In the genomic region with DNA sequence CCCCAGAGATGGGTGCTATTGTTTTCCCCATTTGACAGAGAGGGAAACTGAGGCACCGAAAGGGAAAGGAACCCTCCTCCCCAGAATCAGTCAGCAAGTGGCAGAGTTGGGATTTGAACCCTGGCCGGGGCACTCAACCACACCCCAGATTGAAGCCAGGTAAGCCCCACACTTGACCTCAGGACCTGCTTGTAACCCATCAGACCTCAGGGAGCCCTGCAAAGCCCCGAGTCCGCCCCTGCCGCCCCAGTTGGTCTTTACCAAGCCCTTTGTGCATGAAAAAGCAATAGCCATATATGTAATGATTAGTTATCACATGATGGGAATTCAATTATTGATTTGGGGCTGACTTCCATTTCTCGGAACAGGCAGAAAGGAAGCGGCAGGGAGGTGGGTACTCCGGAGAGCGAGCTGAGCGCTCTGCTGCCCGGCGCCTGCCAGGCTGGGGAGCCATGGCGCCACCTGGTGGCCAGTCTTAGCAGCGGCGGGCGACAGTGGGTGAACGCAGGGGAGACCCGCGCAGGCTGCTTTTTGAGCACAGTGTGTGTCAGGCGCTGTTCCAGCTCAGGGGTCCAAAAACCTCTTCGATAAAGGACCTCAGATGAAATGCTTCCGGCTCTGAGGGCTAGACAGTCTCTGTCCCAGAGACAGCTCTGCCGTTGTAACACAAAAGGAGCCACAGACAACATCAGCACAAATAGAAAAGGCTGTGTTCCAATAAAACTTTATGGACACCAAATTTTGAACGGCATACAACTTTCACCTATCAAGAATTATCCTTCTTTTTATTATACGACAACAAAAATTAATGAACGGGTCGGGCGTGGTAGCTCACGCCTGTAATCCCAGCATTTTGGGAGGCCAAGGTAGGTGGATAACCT, we compare ENCODE assay signal across 1 cellular context.
TF ChIP-seq lines count a peak whose summit lies in the region.

No MANE protein-coding gene starts in this region.

TF ChIP-seq in K562, 482 proteins besides CTCF, POLR2A, EP300 and RAD21 (continued from another document):
- TF ChIP-seq, protein P1, sequence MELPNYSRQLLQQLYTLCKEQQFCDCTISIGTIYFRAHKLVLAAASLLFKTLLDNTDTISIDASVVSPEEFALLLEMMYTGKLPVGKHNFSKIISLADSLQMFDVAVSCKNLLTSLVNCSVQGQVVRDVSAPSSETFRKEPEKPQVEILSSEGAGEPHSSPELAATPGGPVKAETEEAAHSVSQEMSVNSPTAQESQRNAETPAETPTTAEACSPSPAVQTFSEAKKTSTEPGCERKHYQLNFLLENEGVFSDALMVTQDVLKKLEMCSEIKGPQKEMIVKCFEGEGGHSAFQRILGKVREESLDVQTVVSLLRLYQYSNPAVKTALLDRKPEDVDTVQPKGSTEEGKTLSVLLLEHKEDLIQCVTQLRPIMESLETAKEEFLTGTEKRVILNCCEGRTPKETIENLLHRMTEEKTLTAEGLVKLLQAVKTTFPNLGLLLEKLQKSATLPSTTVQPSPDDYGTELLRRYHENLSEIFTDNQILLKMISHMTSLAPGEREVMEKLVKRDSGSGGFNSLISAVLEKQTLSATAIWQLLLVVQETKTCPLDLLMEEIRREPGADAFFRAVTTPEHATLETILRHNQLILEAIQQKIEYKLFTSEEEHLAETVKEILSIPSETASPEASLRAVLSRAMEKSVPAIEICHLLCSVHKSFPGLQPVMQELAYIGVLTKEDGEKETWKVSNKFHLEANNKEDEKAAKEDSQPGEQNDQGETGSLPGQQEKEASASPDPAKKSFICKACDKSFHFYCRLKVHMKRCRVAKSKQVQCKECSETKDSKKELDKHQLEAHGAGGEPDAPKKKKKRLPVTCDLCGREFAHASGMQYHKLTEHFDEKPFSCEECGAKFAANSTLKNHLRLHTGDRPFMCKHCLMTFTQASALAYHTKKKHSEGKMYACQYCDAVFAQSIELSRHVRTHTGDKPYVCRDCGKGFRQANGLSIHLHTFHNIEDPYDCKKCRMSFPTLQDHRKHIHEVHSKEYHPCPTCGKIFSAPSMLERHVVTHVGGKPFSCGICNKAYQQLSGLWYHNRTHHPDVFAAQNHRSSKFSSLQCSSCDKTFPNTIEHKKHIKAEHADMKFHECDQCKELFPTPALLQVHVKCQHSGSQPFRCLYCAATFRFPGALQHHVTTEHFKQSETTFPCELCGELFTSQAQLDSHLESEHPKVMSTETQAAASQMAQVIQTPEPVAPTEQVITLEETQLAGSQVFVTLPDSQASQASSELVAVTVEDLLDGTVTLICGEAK (IDR thresholded peaks at IDR 0.05), result peak; percentile 99
- TF ChIP-seq, protein P1 (CRISPR knock-in tag; IDR thresholded peaks at IDR 0.05), result peak; percentile 97
- no peak for TF ChIP-seq SAP30 (IDR thresholded peaks at IDR 0.05; ENCODE audit: borderline replicate concordance, insufficient read depth, low read depth, low read length, poor library complexity, severe bottlenecking)
- TF ChIP-seq ZNF77 (CRISPR knock-in tag; IDR thresholded peaks at IDR 0.05), result no peak
- no peak for TF ChIP-seq RBM25 (IDR thresholded peaks at IDR 0.05; ENCODE audit: low read depth, low read length, severe bottlenecking)
- TF ChIP-seq, protein P2, sequence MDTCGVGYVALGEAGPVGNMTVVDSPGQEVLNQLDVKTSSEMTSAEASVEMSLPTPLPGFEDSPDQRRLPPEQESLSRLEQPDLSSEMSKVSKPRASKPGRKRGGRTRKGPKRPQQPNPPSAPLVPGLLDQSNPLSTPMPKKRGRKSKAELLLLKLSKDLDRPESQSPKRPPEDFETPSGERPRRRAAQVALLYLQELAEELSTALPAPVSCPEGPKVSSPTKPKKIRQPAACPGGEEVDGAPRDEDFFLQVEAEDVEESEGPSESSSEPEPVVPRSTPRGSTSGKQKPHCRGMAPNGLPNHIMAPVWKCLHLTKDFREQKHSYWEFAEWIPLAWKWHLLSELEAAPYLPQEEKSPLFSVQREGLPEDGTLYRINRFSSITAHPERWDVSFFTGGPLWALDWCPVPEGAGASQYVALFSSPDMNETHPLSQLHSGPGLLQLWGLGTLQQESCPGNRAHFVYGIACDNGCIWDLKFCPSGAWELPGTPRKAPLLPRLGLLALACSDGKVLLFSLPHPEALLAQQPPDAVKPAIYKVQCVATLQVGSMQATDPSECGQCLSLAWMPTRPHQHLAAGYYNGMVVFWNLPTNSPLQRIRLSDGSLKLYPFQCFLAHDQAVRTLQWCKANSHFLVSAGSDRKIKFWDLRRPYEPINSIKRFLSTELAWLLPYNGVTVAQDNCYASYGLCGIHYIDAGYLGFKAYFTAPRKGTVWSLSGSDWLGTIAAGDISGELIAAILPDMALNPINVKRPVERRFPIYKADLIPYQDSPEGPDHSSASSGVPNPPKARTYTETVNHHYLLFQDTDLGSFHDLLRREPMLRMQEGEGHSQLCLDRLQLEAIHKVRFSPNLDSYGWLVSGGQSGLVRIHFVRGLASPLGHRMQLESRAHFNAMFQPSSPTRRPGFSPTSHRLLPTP (IDR thresholded peaks at IDR 0.05; ENCODE audit: borderline replicate concordance, extremely low read depth, insufficient read length), result no peak
- TF ChIP-seq FOXP4 (CRISPR knock-in tag; IDR thresholded peaks at IDR 0.05; ENCODE audit: borderline replicate concordance), result no peak
- TF ChIP-seq TFAM (CRISPR knock-in tag; conservative IDR thresholded peaks at IDR 0.05), result no peak
- no peak for TF ChIP-seq KAT7 (CRISPR knock-in tag; IDR thresholded peaks at IDR 0.05; ENCODE audit: borderline replicate concordance)
- no peak for TF ChIP-seq NR0B1 (IDR thresholded peaks at IDR 0.05; ENCODE audit: partially characterized antibody)
- TF ChIP-seq, protein P3, sequence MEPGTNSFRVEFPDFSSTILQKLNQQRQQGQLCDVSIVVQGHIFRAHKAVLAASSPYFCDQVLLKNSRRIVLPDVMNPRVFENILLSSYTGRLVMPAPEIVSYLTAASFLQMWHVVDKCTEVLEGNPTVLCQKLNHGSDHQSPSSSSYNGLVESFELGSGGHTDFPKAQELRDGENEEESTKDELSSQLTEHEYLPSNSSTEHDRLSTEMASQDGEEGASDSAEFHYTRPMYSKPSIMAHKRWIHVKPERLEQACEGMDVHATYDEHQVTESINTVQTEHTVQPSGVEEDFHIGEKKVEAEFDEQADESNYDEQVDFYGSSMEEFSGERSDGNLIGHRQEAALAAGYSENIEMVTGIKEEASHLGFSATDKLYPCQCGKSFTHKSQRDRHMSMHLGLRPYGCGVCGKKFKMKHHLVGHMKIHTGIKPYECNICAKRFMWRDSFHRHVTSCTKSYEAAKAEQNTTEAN (CRISPR knock-in tag; IDR thresholded peaks at IDR 0.05), result no peak
- peak; percentile 68 to 75 for TF ChIP-seq NRF1 (conservative IDR thresholded peaks at IDR 0.05 in 1 of 2, IDR thresholded peaks at IDR 0.05 in 1 of 2)
- TF ChIP-seq, protein P4, sequence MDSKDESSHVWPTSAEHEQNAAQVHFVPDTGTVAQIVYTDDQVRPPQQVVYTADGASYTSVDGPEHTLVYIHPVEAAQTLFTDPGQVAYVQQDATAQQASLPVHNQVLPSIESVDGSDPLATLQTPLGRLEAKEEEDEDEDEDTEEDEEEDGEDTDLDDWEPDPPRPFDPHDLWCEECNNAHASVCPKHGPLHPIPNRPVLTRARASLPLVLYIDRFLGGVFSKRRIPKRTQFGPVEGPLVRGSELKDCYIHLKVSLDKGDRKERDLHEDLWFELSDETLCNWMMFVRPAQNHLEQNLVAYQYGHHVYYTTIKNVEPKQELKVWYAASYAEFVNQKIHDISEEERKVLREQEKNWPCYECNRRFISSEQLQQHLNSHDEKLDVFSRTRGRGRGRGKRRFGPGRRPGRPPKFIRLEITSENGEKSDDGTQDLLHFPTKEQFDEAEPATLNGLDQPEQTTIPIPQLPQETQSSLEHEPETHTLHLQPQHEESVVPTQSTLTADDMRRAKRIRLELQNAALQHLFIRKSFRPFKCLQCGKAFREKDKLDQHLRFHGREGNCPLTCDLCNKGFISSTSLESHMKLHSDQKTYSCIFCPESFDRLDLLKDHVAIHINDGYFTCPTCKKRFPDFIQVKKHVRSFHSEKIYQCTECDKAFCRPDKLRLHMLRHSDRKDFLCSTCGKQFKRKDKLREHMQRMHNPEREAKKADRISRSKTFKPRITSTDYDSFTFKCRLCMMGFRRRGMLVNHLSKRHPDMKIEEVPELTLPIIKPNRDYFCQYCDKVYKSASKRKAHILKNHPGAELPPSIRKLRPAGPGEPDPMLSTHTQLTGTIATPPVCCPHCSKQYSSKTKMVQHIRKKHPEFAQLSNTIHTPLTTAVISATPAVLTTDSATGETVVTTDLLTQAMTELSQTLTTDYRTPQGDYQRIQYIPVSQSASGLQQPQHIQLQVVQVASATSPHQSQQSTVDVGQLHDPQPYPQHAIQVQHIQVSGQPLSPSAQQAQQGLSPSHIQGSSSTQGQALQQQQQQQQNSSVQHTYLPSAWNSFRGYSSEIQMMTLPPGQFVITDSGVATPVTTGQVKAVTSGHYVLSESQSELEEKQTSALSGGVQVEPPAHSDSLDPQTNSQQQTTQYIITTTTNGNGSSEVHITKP (IDR thresholded peaks at IDR 0.05; ENCODE audit: partially characterized antibody), result no peak
- TF ChIP-seq TCF15 (CRISPR knock-in tag; IDR thresholded peaks at IDR 0.05), result no peak
- no peak for TF ChIP-seq ATF3 (IDR thresholded peaks at IDR 0.05)
- no peak for TF ChIP-seq ATF3 (CRISPR knock-in tag; conservative IDR thresholded peaks at IDR 0.05)
- TF ChIP-seq ARNT (IDR thresholded peaks at IDR 0.05), result no peak
- no peak for TF ChIP-seq POLR2AphosphoS2 (IDR thresholded peaks at IDR 0.05; ENCODE audit: low read length)
- TF ChIP-seq HNRNPUL1 (IDR thresholded peaks at IDR 0.05; ENCODE audit: low read length), result no peak
- TF ChIP-seq HCFC1 (IDR thresholded peaks at IDR 0.05; ENCODE audit: low read depth, low read length), result no peak
